1 cellular context compared by ENCODE assay signal in the genomic region with DNA sequence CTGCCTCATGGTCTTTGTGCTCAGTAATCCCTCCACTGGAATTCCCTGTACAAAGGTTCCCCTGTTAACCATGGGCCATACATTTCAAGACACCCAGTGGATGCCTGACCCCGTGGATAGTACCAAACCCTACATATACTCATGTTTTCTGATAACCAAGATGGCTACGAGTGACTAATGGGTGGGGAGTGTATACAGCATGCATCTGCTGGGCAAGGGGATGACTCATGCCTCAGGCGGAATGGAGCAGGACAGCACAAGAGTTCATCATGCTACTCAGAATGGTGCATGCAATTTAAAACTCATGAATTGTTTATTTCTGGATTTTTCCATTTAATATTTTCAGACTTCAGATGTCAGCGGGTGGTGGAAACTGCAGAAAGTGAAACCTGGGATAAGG.
TF ChIP-seq lines count a peak whose summit lies in the region.

No MANE protein-coding gene starts in this region.

TF ChIP-seq in HepG2, 621 proteins besides CTCF, POLR2A, EP300 and RAD21:
- no peak for TF ChIP-seq HDAC6 (IDR thresholded peaks at IDR 0.05; ENCODE audit: low read depth, low read length)
- TF ChIP-seq, protein P1, sequence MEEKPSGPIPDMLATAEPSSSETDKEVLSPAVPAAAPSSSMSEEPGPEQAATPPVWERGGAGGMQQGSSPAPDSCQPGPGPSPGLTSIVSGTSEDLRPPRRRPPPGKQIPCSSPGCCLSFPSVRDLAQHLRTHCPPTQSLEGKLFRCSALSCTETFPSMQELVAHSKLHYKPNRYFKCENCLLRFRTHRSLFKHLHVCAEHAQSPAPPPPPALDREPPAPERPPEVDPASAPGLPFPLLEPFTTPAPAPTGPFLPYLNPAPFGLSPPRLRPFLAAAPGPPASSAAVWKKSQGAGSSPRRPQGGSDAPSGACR (CRISPR knock-in tag; IDR thresholded peaks at IDR 0.05), result no peak
- TF ChIP-seq FOSL2 (CRISPR knock-in tag; IDR thresholded peaks at IDR 0.05), result peak; percentile 82
- no peak for TF ChIP-seq MYC (CRISPR knock-in tag; IDR thresholded peaks at IDR 0.05; ENCODE audit: borderline replicate concordance)
- no peak for TF ChIP-seq HNF4G (IDR thresholded peaks at IDR 0.05; ENCODE audit: borderline replicate concordance, low read depth, low read length)
- no peak for TF ChIP-seq HNF4G (CRISPR knock-in tag; IDR thresholded peaks at IDR 0.05; ENCODE audit: borderline replicate concordance, low read depth)
- TF ChIP-seq, protein P2, sequence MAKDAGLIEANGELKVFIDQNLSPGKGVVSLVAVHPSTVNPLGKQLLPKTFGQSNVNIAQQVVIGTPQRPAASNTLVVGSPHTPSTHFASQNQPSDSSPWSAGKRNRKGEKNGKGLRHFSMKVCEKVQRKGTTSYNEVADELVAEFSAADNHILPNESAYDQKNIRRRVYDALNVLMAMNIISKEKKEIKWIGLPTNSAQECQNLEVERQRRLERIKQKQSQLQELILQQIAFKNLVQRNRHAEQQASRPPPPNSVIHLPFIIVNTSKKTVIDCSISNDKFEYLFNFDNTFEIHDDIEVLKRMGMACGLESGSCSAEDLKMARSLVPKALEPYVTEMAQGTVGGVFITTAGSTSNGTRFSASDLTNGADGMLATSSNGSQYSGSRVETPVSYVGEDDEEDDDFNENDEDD (CRISPR knock-in tag; IDR thresholded peaks at IDR 0.05; ENCODE audit: borderline replicate concordance), result no peak
- no peak for TF ChIP-seq ZNF746 (CRISPR knock-in tag; IDR thresholded peaks at IDR 0.05)
- TF ChIP-seq, protein P3, sequence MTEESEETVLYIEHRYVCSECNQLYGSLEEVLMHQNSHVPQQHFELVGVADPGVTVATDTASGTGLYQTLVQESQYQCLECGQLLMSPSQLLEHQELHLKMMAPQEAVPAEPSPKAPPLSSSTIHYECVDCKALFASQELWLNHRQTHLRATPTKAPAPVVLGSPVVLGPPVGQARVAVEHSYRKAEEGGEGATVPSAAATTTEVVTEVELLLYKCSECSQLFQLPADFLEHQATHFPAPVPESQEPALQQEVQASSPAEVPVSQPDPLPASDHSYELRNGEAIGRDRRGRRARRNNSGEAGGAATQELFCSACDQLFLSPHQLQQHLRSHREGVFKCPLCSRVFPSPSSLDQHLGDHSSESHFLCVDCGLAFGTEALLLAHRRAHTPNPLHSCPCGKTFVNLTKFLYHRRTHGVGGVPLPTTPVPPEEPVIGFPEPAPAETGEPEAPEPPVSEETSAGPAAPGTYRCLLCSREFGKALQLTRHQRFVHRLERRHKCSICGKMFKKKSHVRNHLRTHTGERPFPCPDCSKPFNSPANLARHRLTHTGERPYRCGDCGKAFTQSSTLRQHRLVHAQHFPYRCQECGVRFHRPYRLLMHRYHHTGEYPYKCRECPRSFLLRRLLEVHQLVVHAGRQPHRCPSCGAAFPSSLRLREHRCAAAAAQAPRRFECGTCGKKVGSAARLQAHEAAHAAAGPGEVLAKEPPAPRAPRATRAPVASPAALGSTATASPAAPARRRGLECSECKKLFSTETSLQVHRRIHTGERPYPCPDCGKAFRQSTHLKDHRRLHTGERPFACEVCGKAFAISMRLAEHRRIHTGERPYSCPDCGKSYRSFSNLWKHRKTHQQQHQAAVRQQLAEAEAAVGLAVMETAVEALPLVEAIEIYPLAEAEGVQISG (CRISPR knock-in tag; IDR thresholded peaks at IDR 0.05), result no peak
